Comparison of ENCODE assay signal across 28 cellular contexts in genomic region chr1:104797982-104798381, GRCh38.
"Had no signal": no experiment of that assay in that cellular context is flagged by ENCODE, and none has a peak within 500 bp of the region (broad histone marks: within the 10 kb centered on the region; RNA-seq: fewer than 3 reads in every experiment).

No MANE protein-coding gene starts in this region.

- H3K27ac Mint-ChIP-seq: activated CD4-positive, alpha-beta memory T cell treated with anti-CD3 and anti-CD28 coated beads, Interleukin-2, amount 10 ng/mL, durations not matched to agents 7 days and 5 days; activated CD4-positive, alpha-beta T cell treated with anti-CD3 and anti-CD28 coated beads, Interleukin-2, amount 10 ng/mL, durations not matched to agents 7 days and 5 days; activated naive CD4-positive, alpha-beta T cell treated with anti-CD3 and anti-CD28 coated beads, Interleukin-2, amount 10 ng/mL, durations not matched to agents 7 days and 5 days; activated T-cell treated with anti-CD3 and anti-CD28 coated beads, Interleukin-2, amount 50 U/mL, for 24 hours; effector memory CD8-positive, alpha-beta T cell; natural killer cell treated with Interleukin-12 subunit alpha and Interleukin-12 subunit beta and Interleukin-15 and Interleukin-18, amount 100 ng/mL, for 72 hours; stimulated activated effector memory CD8-positive, alpha-beta T cell treated with anti-CD3 and anti-CD28 coated beads, Interleukin-12 subunit alpha, Interleukin-12 subunit beta, amount 100 ng/mL, for 72 hours; stimulated activated naive CD8-positive, alpha-beta T cell treated with anti-CD3 and anti-CD28 coated beads, Interleukin-15, Interleukin-2, amounts not matched to agents 100 ng/mL and 50 ng/mL, for 24 hours; WTC11 had no signal

- H3K4me3 ChIP-seq: left ventricle myocardium inferior, lung, mucosa of descending colon, skin epidermis, thoracic aorta, vagina had no signal

- DNase-seq: activated CD4-positive, alpha-beta memory T cell treated with anti-CD3 and anti-CD28 coated beads, Interleukin-2, amount 10 ng/mL, durations not matched to agents 7 days and 5 days; activated CD4-positive, alpha-beta T cell treated with anti-CD3 and anti-CD28 coated beads for 1 hour; activated CD4-positive, alpha-beta T cell treated with anti-CD3 and anti-CD28 coated beads, Interleukin-2, amount 10 ng/mL, durations not matched to agents 7 days and 5 days; activated CD8-positive, alpha-beta memory T cell treated with anti-CD3 and anti-CD28 coated beads, Interleukin-2, amount 50 U/mL, for 48 hours; activated gamma-delta T cell; activated naive CD4-positive, alpha-beta T cell treated with anti-CD3 and anti-CD28 coated beads, Interleukin-2, amount 10 ng/mL, durations not matched to agents 7 days and 5 days; activated T-cell treated with anti-CD3 and anti-CD28 coated beads, Interleukin-2, amount 50 U/mL, for 24 hours; amniotic stem cell; caudate nucleus; cortex of kidney; effector memory CD8-positive, alpha-beta T cell; foreskin fibroblast; head of caudate nucleus; left ventricle myocardium inferior; mucosa of descending colon; posterior cingulate gyrus; stimulated activated CD4-positive, alpha-beta T cell treated with anti-CD3 and anti-CD28 coated beads, Interleukin-4, amount 100 ng/mL, for 24 hours; T-helper 2 cell had no signal

- H3K36me3 Mint-ChIP-seq: activated naive CD4-positive, alpha-beta T cell treated with anti-CD3 and anti-CD28 coated beads, Interleukin-2, amount 10 ng/mL, durations not matched to agents 7 days and 5 days; natural killer cell treated with Interleukin-12 subunit alpha and Interleukin-12 subunit beta and Interleukin-15 and Interleukin-18, amount 100 ng/mL, for 72 hours; stimulated activated effector memory CD8-positive, alpha-beta T cell treated with anti-CD3 and anti-CD28 coated beads, Interleukin-12 subunit alpha, Interleukin-12 subunit beta, amount 100 ng/mL, for 72 hours; WTC11 had no signal

- H3K4me3 Mint-ChIP-seq: activated CD4-positive, alpha-beta memory T cell treated with anti-CD3 and anti-CD28 coated beads, Interleukin-2, amount 10 ng/mL, durations not matched to agents 7 days and 5 days; activated CD4-positive, alpha-beta T cell treated with anti-CD3 and anti-CD28 coated beads, Interleukin-2, amount 10 ng/mL, durations not matched to agents 7 days and 5 days; activated naive CD4-positive, alpha-beta T cell treated with anti-CD3 and anti-CD28 coated beads, Interleukin-2, amount 10 ng/mL, durations not matched to agents 7 days and 5 days; activated T-cell treated with anti-CD3 and anti-CD28 coated beads, Interleukin-2, amount 50 U/mL, for 24 hours; effector memory CD8-positive, alpha-beta T cell; natural killer cell treated with Interleukin-12 subunit alpha and Interleukin-12 subunit beta and Interleukin-15 and Interleukin-18, amount 100 ng/mL, for 72 hours; stimulated activated effector memory CD8-positive, alpha-beta T cell treated with anti-CD3 and anti-CD28 coated beads, Interleukin-12 subunit alpha, Interleukin-12 subunit beta, amount 100 ng/mL, for 72 hours; stimulated activated naive CD8-positive, alpha-beta T cell treated with anti-CD3 and anti-CD28 coated beads, Interleukin-15, Interleukin-2, amounts not matched to agents 100 ng/mL and 50 ng/mL, for 24 hours; WTC11 had no signal

- H3K27me3 Mint-ChIP-seq: activated CD4-positive, alpha-beta memory T cell treated with anti-CD3 and anti-CD28 coated beads, Interleukin-2, amount 10 ng/mL, durations not matched to agents 7 days and 5 days; activated CD4-positive, alpha-beta T cell treated with anti-CD3 and anti-CD28 coated beads, Interleukin-2, amount 10 ng/mL, durations not matched to agents 7 days and 5 days; activated naive CD4-positive, alpha-beta T cell treated with anti-CD3 and anti-CD28 coated beads, Interleukin-2, amount 10 ng/mL, durations not matched to agents 7 days and 5 days; activated T-cell treated with anti-CD3 and anti-CD28 coated beads, Interleukin-2, amount 50 U/mL, for 24 hours; effector memory CD8-positive, alpha-beta T cell; natural killer cell treated with Interleukin-12 subunit alpha and Interleukin-12 subunit beta and Interleukin-15 and Interleukin-18, amount 100 ng/mL, for 72 hours; stimulated activated naive CD8-positive, alpha-beta T cell treated with anti-CD3 and anti-CD28 coated beads, Interleukin-15, Interleukin-2, amounts not matched to agents 100 ng/mL and 50 ng/mL, for 24 hours had no signal

- H3K36me3 ChIP-seq: left ventricle myocardium inferior, thoracic aorta, vagina had no signal

- H3K4me1 Mint-ChIP-seq: activated CD4-positive, alpha-beta memory T cell treated with anti-CD3 and anti-CD28 coated beads, Interleukin-2, amount 10 ng/mL, durations not matched to agents 7 days and 5 days; activated CD4-positive, alpha-beta T cell treated with anti-CD3 and anti-CD28 coated beads, Interleukin-2, amount 10 ng/mL, durations not matched to agents 7 days and 5 days; activated naive CD4-positive, alpha-beta T cell treated with anti-CD3 and anti-CD28 coated beads, Interleukin-2, amount 10 ng/mL, durations not matched to agents 7 days and 5 days; stimulated activated effector memory CD8-positive, alpha-beta T cell treated with anti-CD3 and anti-CD28 coated beads, Interleukin-12 subunit alpha, Interleukin-12 subunit beta, amount 100 ng/mL, for 72 hours had no signal

- H3K27me3 ChIP-seq: vagina had no signal

- ATAC-seq: effector memory CD8-positive, alpha-beta T cell; esophagus mucosa; mucosa of descending colon; natural killer cell treated with Interleukin-12 subunit alpha and Interleukin-12 subunit beta and Interleukin-15 and Interleukin-18, amount 100 ng/mL, for 72 hours; sciatic nerve; stimulated activated effector memory CD8-positive, alpha-beta T cell treated with anti-CD3 and anti-CD28 coated beads, Interleukin-12 subunit alpha, Interleukin-12 subunit beta, amount 100 ng/mL, for 72 hours; WTC11 had no signal

- H3K4me1 ChIP-seq: left ventricle myocardium inferior, vagina had no signal

- H3K9me3 ChIP-seq: mucosa of descending colon, thoracic aorta, vagina had no signal

- H3K27ac ChIP-seq: left ventricle myocardium inferior, skin epidermis, thoracic aorta, vagina had no signal
